Comparison of ENCODE assay signal across 1 cellular context in the genomic region with DNA sequence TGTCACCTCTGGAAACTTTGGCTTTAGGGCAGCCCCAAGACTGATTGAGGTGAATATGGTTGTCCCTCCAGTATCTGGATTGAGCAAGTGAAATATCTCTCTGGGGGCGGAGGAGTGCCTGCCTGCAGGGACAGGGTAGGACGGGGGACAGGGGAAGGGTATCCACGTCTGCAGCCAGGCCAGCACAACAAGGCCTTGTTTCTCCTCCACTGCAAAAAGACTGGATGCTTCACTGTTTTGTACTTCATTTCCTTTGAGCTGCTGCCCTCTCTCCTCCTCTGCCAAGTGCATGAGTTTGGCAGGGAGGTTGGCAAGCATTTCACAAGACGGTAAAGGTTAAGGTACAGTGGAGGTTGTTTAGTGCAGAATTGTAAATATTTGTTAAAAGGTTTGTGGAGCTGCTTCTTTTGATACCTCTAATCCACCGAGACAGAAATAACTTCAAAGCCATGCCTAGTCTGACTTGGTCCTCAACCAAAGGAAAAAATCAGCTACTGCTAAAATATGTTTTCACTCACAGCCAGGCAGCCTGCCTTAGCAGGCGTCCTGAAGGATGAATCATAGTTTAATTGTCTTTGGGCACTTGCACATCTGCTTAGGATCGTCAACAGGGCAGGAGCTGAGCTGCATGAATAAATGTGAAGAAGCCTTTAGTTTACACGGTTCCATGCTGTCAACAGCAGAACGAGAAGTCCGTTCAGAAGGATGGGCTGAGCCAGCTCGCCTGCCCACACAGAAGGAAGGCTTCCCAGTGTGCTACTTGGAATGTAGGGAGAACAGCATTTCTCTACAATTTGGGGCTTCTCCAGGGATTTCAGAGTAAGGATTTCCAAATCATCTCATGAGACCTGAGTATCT.
TF ChIP-seq lines count a peak whose summit lies in the region.

No MANE protein-coding gene starts in this region.

TF ChIP-seq in HepG2, 621 proteins besides CTCF, POLR2A, EP300 and RAD21 (continued from another document and continues in another):
- TF ChIP-seq PCBP1 (IDR thresholded peaks at IDR 0.05; ENCODE audit: borderline replicate concordance, low read depth, low read length): no peak
- no peak for TF ChIP-seq ZNF282 (IDR thresholded peaks at IDR 0.05; ENCODE audit: partially characterized antibody)
- TF ChIP-seq, protein P1, sequence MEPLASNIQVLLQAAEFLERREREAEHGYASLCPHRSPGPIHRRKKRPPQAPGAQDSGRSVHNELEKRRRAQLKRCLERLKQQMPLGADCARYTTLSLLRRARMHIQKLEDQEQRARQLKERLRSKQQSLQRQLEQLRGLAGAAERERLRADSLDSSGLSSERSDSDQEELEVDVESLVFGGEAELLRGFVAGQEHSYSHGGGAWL (CRISPR knock-in tag; IDR thresholded peaks at IDR 0.05): no peak; the same call in none of the 2 replicates
- TF ChIP-seq WIZ (CRISPR knock-in tag; IDR thresholded peaks at IDR 0.05): no peak; the same call in 1 of the 2 replicates
- TF ChIP-seq ZFP36L2 (CRISPR knock-in tag; IDR thresholded peaks at IDR 0.05): 0 out of 2 replicates have a peak, but pooled peaks have one; percentile 84
- peak; percentile 99 for TF ChIP-seq ZNF747 (CRISPR knock-in tag; IDR thresholded peaks at IDR 0.05; ENCODE audit: borderline replicate concordance)
- TF ChIP-seq ZNF83 (CRISPR knock-in tag; IDR thresholded peaks at IDR 0.05; ENCODE audit: borderline replicate concordance): peak; percentile 41; the same call in 1 of the 2 replicates
- TF ChIP-seq ZKSCAN1 (IDR thresholded peaks at IDR 0.05; ENCODE audit: low read length): no peak
- TF ChIP-seq SP1 (IDR thresholded peaks at IDR 0.05): no peak
- peak; percentile 36 for TF ChIP-seq SP1 (CRISPR knock-in tag; IDR thresholded peaks at IDR 0.05)
- TF ChIP-seq ZSCAN31 (CRISPR knock-in tag; IDR thresholded peaks at IDR 0.05; ENCODE audit: low read depth): peak; percentile 93; the same call in 1 of the 2 replicates
- TF ChIP-seq, protein P2, sequence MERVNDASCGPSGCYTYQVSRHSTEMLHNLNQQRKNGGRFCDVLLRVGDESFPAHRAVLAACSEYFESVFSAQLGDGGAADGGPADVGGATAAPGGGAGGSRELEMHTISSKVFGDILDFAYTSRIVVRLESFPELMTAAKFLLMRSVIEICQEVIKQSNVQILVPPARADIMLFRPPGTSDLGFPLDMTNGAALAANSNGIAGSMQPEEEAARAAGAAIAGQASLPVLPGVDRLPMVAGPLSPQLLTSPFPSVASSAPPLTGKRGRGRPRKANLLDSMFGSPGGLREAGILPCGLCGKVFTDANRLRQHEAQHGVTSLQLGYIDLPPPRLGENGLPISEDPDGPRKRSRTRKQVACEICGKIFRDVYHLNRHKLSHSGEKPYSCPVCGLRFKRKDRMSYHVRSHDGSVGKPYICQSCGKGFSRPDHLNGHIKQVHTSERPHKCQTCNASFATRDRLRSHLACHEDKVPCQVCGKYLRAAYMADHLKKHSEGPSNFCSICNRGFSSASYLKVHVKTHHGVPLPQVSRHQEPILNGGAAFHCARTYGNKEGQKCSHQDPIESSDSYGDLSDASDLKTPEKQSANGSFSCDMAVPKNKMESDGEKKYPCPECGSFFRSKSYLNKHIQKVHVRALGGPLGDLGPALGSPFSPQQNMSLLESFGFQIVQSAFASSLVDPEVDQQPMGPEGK (CRISPR knock-in tag; IDR thresholded peaks at IDR 0.05): peak; percentile 91
- TF ChIP-seq MXD1 (CRISPR knock-in tag; IDR thresholded peaks at IDR 0.05): no peak
- TF ChIP-seq, protein P3, sequence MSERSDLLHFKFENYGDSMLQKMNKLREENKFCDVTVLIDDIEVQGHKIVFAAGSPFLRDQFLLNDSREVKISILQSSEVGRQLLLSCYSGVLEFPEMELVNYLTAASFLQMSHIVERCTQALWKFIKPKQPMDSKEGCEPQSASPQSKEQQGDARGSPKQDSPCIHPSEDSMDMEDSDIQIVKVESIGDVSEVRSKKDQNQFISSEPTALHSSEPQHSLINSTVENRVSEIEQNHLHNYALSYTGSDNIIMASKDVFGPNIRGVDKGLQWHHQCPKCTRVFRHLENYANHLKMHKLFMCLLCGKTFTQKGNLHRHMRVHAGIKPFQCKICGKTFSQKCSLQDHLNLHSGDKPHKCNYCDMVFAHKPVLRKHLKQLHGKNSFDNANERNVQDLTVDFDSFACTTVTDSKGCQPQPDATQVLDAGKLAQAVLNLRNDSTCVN (CRISPR knock-in tag; IDR thresholded peaks at IDR 0.05; ENCODE audit: borderline replicate concordance): peak; percentile 89; the same call in 1 of the 2 replicates
- TF ChIP-seq ZNF512 (CRISPR knock-in tag; IDR thresholded peaks at IDR 0.05): peak; percentile 80; the same call in 1 of the 2 replicates
- peak; percentile 100 for TF ChIP-seq FOXJ3 (CRISPR knock-in tag; IDR thresholded peaks at IDR 0.05; ENCODE audit: borderline replicate concordance)
- TF ChIP-seq, protein P4, sequence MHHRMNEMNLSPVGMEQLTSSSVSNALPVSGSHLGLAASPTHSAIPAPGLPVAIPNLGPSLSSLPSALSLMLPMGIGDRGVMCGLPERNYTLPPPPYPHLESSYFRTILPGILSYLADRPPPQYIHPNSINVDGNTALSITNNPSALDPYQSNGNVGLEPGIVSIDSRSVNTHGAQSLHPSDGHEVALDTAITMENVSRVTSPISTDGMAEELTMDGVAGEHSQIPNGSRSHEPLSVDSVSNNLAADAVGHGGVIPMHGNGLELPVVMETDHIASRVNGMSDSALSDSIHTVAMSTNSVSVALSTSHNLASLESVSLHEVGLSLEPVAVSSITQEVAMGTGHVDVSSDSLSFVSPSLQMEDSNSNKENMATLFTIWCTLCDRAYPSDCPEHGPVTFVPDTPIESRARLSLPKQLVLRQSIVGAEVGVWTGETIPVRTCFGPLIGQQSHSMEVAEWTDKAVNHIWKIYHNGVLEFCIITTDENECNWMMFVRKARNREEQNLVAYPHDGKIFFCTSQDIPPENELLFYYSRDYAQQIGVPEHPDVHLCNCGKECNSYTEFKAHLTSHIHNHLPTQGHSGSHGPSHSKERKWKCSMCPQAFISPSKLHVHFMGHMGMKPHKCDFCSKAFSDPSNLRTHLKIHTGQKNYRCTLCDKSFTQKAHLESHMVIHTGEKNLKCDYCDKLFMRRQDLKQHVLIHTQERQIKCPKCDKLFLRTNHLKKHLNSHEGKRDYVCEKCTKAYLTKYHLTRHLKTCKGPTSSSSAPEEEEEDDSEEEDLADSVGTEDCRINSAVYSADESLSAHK (CRISPR knock-in tag; IDR thresholded peaks at IDR 0.05; ENCODE audit: borderline replicate concordance): no peak
- TF ChIP-seq MBNL3 (CRISPR knock-in tag; conservative IDR thresholded peaks at IDR 0.05): no peak
- TF ChIP-seq ZNF33A (CRISPR knock-in tag; IDR thresholded peaks at IDR 0.05; ENCODE audit: borderline replicate concordance): peak; percentile 78; the same call in 1 of the 2 replicates
- TF ChIP-seq ZFX (CRISPR knock-in tag; IDR thresholded peaks at IDR 0.05; ENCODE audit: low read depth): peak; percentile 94
- TF ChIP-seq ELF3 (CRISPR knock-in tag; IDR thresholded peaks at IDR 0.05): peak; percentile 97
- no peak for TF ChIP-seq EZH2 (conservative IDR thresholded peaks at IDR 0.05; ENCODE audit: low read depth, low read length)
- TF ChIP-seq ZNF839 (CRISPR knock-in tag; IDR thresholded peaks at IDR 0.05; ENCODE audit: borderline replicate concordance): no peak
- TF ChIP-seq, protein P5, sequence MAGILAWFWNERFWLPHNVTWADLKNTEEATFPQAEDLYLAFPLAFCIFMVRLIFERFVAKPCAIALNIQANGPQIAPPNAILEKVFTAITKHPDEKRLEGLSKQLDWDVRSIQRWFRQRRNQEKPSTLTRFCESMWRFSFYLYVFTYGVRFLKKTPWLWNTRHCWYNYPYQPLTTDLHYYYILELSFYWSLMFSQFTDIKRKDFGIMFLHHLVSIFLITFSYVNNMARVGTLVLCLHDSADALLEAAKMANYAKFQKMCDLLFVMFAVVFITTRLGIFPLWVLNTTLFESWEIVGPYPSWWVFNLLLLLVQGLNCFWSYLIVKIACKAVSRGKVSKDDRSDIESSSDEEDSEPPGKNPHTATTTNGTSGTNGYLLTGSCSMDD (CRISPR knock-in tag; IDR thresholded peaks at IDR 0.05): no peak
- TF ChIP-seq CENPBD1 (CRISPR knock-in tag; IDR thresholded peaks at IDR 0.05; ENCODE audit: borderline replicate concordance, low read depth): no peak
- TF ChIP-seq SMARCE1 (IDR thresholded peaks at IDR 0.05; ENCODE audit: borderline replicate concordance): 0 out of 2 replicates have a peak, but pooled peaks have one; percentile 32
- TF ChIP-seq ARID4A (CRISPR knock-in tag; IDR thresholded peaks at IDR 0.05; ENCODE audit: borderline replicate concordance): no peak; the same call in 1 of the 2 replicates
- peak; percentile 65; the same call in 1 of the 2 replicates for TF ChIP-seq GMEB1 (CRISPR knock-in tag; IDR thresholded peaks at IDR 0.05; ENCODE audit: borderline replicate concordance)
- peak; percentile 87; the same call in 1 of the 2 replicates for TF ChIP-seq CBFB (CRISPR knock-in tag; IDR thresholded peaks at IDR 0.05)
- TF ChIP-seq YEATS4 (CRISPR knock-in tag; IDR thresholded peaks at IDR 0.05; ENCODE audit: borderline replicate concordance): peak; percentile 94; the same call in 1 of the 2 replicates
- TF ChIP-seq ZNF333 (CRISPR knock-in tag; IDR thresholded peaks at IDR 0.05; ENCODE audit: borderline replicate concordance): 0 out of 2 replicates have a peak, but pooled peaks have one; percentile 52
- peak; percentile 99 for TF ChIP-seq NCOR1 (IDR thresholded peaks at IDR 0.05; ENCODE audit: borderline replicate concordance, low read length)
- no peak for TF ChIP-seq STAT5B (CRISPR knock-in tag; IDR thresholded peaks at IDR 0.05)
- TF ChIP-seq PHF20 (CRISPR knock-in tag; IDR thresholded peaks at IDR 0.05): no peak
- 0 out of 2 replicates have a peak, but pooled peaks have one; percentile 68 for TF ChIP-seq ZSCAN22 (CRISPR knock-in tag; IDR thresholded peaks at IDR 0.05)
- no peak; the same call in 1 of the 2 replicates for TF ChIP-seq ZNF414 (CRISPR knock-in tag; IDR thresholded peaks at IDR 0.05)
- no peak for TF ChIP-seq CBX2 (IDR thresholded peaks at IDR 0.05; ENCODE audit: low read depth, low read length)
- no peak for TF ChIP-seq CBX2 (CRISPR knock-in tag; IDR thresholded peaks at IDR 0.05; ENCODE audit: low read depth)
- TF ChIP-seq ZZZ3 (CRISPR knock-in tag; IDR thresholded peaks at IDR 0.05; ENCODE audit: borderline replicate concordance): no peak
